Comparison of ENCODE assay signal across 7 cellular contexts in genomic region chr22:20310773-20311172, GRCh38. TPM values are rescaled to one million over a fixed set of nuclear protein-coding genes. Genes with fewer than 3 reads are reported as not detected.
DNase-seq lines count a peak whose midpoint lies in the region; ATAC-seq and TF ChIP-seq lines count a peak whose summit lies in the region.
"Not testable (repeated sequence)": the region's sequence is repeated elsewhere in the genome, so short reads cannot be mapped to it uniquely, and the experiment has no call there.

No MANE protein-coding gene starts in this region.

- not testable (repeated sequence) for H3K27ac ChIP-seq in WERI-Rb-1; right lobe of liver; osteoblast (ENCODE audit: low read depth, low read length); spleen

- not testable (repeated sequence) for H2AFZ ChIP-seq in osteoblast (ENCODE audit: low read length)

- not testable (repeated sequence) for H3K4me3 ChIP-seq in WERI-Rb-1 (ENCODE audit: low read depth, low read length); right lobe of liver; osteoblast (ENCODE audit: insufficient read depth, low read length); spleen

- H3K36me3 Mint-ChIP-seq in HFFc6 (ENCODE audit: low read depth) = not testable (repeated sequence)

- H3K36me3 ChIP-seq in WERI-Rb-1; right lobe of liver; osteoblast (ENCODE audit: insufficient read depth, low read length): not testable (repeated sequence)
- peaks cover 0 to 28% (median 0%) of the 10 kb centered on the region in 6 donors for H3K36me3 ChIP-seq in spleen

- not testable (repeated sequence) for ATAC-seq in Right ventricle myocardium superior (ENCODE audit: poor library complexity); right lobe of liver

- intact Hi-C loops in Right ventricle myocardium superior (cut with DNase I); right lobe of liver (cut with DNase I); spleen (cut with DNase I; ENCODE audit: low total_unique reads): not testable (repeated sequence)

- H3K27ac Mint-ChIP-seq in HFFc6 = peak overlapping the region; percentile 75

- whole genome bisulfite sequencing in right lobe of liver (ENCODE audit: insufficient coverage, low coverage, low lambda C conversion rate, missing lambda C conversion rate) = no CpG with 5 or more reads among the region's 6 CpGs
- whole genome bisulfite sequencing in spleen, 5 donors = 80 to 96% (median 89%) methylated on average over 1 to 6 of the region's 6 CpGs

- H3K4me1 ChIP-seq in right lobe of liver = peaks cover 0 to 17% (median 8%) of the 10 kb centered on the region in 4 donors
- H3K4me1 ChIP-seq in osteoblast (ENCODE audit: insufficient read depth, low read length); spleen: not testable (repeated sequence)

- not testable (repeated sequence) for H3K79me2 ChIP-seq in osteoblast (ENCODE audit: insufficient read depth, low read length)

- H3K4me3 Mint-ChIP-seq in HFFc6 = not testable (repeated sequence)

- TF ChIP-seq CTCF in HFFc6 (IDR thresholded peaks at IDR 0.05); WERI-Rb-1 (IDR thresholded peaks at IDR 0.05; ENCODE audit: low read depth, low read length); right lobe of liver (IDR thresholded peaks at IDR 0.05); osteoblast (IDR thresholded peaks at IDR 0.05; ENCODE audit: extremely low read depth, low read depth, low read length); spleen (IDR thresholded peaks at IDR 0.05 in 8 of 11, conservative IDR thresholded peaks at IDR 0.05 in 3 of 11): not testable (repeated sequence)

- not testable (repeated sequence) for H3K9me3 Mint-ChIP-seq in HFFc6

- H3K27me3 ChIP-seq in WERI-Rb-1 (ENCODE audit: insufficient read depth, low read depth, severe bottlenecking); right lobe of liver; osteoblast (ENCODE audit: insufficient read depth, low read length); spleen (replicated peaks in 1 of 7): not testable (repeated sequence)

- H4K20me1 ChIP-seq in osteoblast (ENCODE audit: insufficient read depth, low read length) = not testable (repeated sequence)

- peaks cover 12% of the 10 kb centered on the region for H3K4me1 Mint-ChIP-seq in HFFc6 (ENCODE audit: low read depth)

- H3K9me3 ChIP-seq in WERI-Rb-1 (ENCODE audit: severe bottlenecking); right lobe of liver; osteoblast (ENCODE audit: low read depth, low read length); spleen: not testable (repeated sequence)

- DNase-seq in HFFc6 = not testable (repeated sequence)
- DNase-seq in WERI-Rb-1 (peak; percentile 7), Right ventricle myocardium superior (peak; percentile 24), right lobe of liver (peak in 2 of 3 donors; percentile 10 to 31), osteoblast (ENCODE audit: insufficient read length, low spot score, missing footprints) (peak; percentile 55), spleen (peak; percentile 61)
- peak; percentile 50 for DNase-seq in activated effector memory CD4-positive, alpha-beta T cell treated with anti-CD3 and anti-CD28 coated beads, Interleukin-2, amount 50 U/mL, for 16 hours

- not testable (repeated sequence) for TF ChIP-seq POLR2A in right lobe of liver (IDR thresholded peaks at IDR 0.05); spleen (IDR thresholded peaks at IDR 0.05)

- H3K27me3 Mint-ChIP-seq in HFFc6 (ENCODE audit: insufficient read depth) = not testable (repeated sequence)

- not testable (repeated sequence) for H3K4me2 ChIP-seq in osteoblast (ENCODE audit: insufficient read depth, low read length)

RNA-seq across cellular contexts. Expression of gene DGCR6L, which starts 9.1 kb away (rescaled TPM):
- 10 to 100 TPM; 46.3 to 52.4 (median 48.4) TPM for total RNA-seq in HFFc6 (2021; fragmentation: NEBNext Ultra II Directional; extraction: Animal tissue kit (Norgen Biotek cat#: 25700))
- total RNA-seq in Right ventricle myocardium superior = 45.1 TPM
- total RNA-seq in right lobe of liver = 10 to 100 TPM; 32.6 to 79.9 (median 50.9) TPM
- total RNA-seq in osteoblast = 58.9 and 60.8 TPM in 2 replicates
- total RNA-seq in spleen = 10 to 100 TPM; 25.6 to 49.9 (median 32.4) TPM
- polyA plus RNA-seq in spleen = 10 to 100 TPM; 50.0 to 70.0 (median 66.1) TPM

RNA-seq across cellular contexts. Expression of gene RTN4R, which starts 42.7 kb away (rescaled TPM):
- under 1 TPM; 0.14 to 0.85 (median 0.35) TPM for total RNA-seq in HFFc6 (2021; fragmentation: NEBNext Ultra II Directional; extraction: Animal tissue kit (Norgen Biotek cat#: 25700))
- total RNA-seq in Right ventricle myocardium superior = 0.75 TPM
- 10 to 100 TPM in 2 of 6 experiments, 1 to 10 TPM in 4; 3.0 to 12.4 (median 8.5) TPM for total RNA-seq in right lobe of liver
- under 0.01 and 0.29 TPM in 2 replicates for total RNA-seq in osteoblast
- 10 to 100 TPM in 2 of 7 donors, 1 to 10 TPM in 5; 4.5 to 11.8 (median 7.0) TPM for total RNA-seq in spleen
- 1 to 10 TPM; 1.5 to 6.5 (median 2.8) TPM for polyA plus RNA-seq in spleen
